7 cellular contexts compared by ENCODE assay signal in the genomic region with DNA sequence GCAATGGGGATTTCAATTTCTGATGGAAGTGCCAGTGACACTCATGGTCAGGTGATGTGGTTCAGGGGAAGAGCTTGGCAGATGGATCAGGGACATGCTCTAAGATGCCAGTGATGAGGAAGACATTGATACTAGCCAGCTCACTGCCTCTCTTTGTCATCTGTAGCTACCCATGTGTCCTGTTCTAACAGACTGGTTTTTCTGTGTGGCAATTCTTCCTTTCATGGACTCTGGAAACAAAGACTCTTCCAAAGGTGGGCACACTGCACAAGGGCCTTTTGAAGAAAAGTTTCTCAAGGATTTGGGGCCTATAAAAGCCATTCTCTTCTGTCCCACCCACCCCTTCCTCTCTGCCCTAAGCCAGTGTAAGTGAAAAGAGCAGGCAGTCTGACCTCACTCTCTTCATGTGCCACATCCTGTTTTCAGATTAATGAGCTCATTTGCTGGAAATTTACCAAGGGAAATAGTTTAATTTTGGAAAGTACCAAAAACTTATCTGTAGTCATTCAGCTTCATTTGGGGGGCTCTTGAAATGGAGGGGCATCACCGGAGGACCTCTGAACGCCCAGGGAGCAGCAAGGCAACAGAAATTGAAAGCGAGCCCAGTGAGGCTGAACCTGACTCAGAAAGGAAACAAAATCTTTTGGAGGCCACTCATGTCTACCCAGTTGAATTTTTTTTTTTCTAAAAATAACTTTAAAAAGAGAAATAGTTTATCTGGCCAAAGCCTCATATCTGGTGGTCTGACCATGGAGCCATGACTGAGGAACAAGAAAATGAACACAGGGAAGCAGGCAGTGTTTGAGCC.
DNase-seq lines count a peak whose midpoint lies in the region; ATAC-seq, FAIRE-seq and TF ChIP-seq lines count a peak whose summit lies in the region.

No MANE protein-coding gene starts in this region.

- TF ChIP-seq CTCF in MM.1S (IDR thresholded peaks at IDR 0.05; ENCODE audit: low read length) = no peak

- ATAC-seq in GM21825 (IDR thresholded peaks at IDR 0.05; ENCODE audit: unreplicated experiment) = peak; percentile 44

- peak overlapping the region; percentile 88 for H3K27ac ChIP-seq in MM.1S (ENCODE audit: low read length)

- H3K36me3 ChIP-seq in MM.1S (replicated peaks; ENCODE audit: insufficient read depth, low read length) = no peaks in the 10 kb centered on the region

- peak overlapping the region; percentile 61 for H3K9ac ChIP-seq in MM.1S (ENCODE audit: low read length)

- no peaks in the 10 kb centered on the region for H3K27me3 ChIP-seq in MM.1S (replicated peaks; ENCODE audit: insufficient read depth, low read length)

- no peaks in the 10 kb centered on the region for H4K20me1 ChIP-seq in MM.1S (ENCODE audit: insufficient read depth, low read length)

- H3K4me3 ChIP-seq in MM.1S (ENCODE audit: low read length) = peak overlapping the region; percentile 35

- H3K9me3 ChIP-seq in MM.1S (replicated peaks; ENCODE audit: insufficient read depth, low read length) = no peaks in the 10 kb centered on the region

- no peaks in the 10 kb centered on the region for H3K9me2 ChIP-seq in MM.1S (replicated peaks; ENCODE audit: insufficient read depth, low read length)

- DNase-seq in GM18507 (ENCODE audit: extremely low spot score, insufficient read length, low read depth) = peak; percentile 46
- peak; percentile 79 for DNase-seq in MM.1S
- peak; percentile 70 for DNase-seq in activated CD8-positive, alpha-beta memory T cell treated with anti-CD3 and anti-CD28 coated beads, Interleukin-2, amount 50 U/mL, for 4 hours
- peak; percentile 65 for DNase-seq in fibroblast of peridontal ligament (ENCODE audit: extremely low read depth)
- DNase-seq in stimulated activated CD4-positive, alpha-beta T cell treated with anti-CD3 and anti-CD28 coated beads, Interleukin-4, amount 100 ng/mL, for 1 hour = peak; percentile 62
- no peak for DNase-seq in GOT3 (lab: John Stamatoyannopoulos, UW)

- H3K4me2 ChIP-seq in MM.1S (ENCODE audit: low read depth, low read length) = peak overlapping the region; percentile 69

- H3K79me2 ChIP-seq in MM.1S (ENCODE audit: low read length) = no peaks in the 10 kb centered on the region

- H2AFZ ChIP-seq in MM.1S (ENCODE audit: low read length) = no peak overlapping the region

- peak; percentile 89 for FAIRE-seq in GM18507 (lab: Jason Lieb, UNC)

- peaks cover 78% of the 10 kb centered on the region for H3K4me1 ChIP-seq in MM.1S (ENCODE audit: low read length)

- H3F3A ChIP-seq in MM.1S (ENCODE audit: insufficient read depth, low read length) = peaks cover 56% of the 10 kb centered on the region
